18 cellular contexts compared by ENCODE assay signal in the genomic region with DNA sequence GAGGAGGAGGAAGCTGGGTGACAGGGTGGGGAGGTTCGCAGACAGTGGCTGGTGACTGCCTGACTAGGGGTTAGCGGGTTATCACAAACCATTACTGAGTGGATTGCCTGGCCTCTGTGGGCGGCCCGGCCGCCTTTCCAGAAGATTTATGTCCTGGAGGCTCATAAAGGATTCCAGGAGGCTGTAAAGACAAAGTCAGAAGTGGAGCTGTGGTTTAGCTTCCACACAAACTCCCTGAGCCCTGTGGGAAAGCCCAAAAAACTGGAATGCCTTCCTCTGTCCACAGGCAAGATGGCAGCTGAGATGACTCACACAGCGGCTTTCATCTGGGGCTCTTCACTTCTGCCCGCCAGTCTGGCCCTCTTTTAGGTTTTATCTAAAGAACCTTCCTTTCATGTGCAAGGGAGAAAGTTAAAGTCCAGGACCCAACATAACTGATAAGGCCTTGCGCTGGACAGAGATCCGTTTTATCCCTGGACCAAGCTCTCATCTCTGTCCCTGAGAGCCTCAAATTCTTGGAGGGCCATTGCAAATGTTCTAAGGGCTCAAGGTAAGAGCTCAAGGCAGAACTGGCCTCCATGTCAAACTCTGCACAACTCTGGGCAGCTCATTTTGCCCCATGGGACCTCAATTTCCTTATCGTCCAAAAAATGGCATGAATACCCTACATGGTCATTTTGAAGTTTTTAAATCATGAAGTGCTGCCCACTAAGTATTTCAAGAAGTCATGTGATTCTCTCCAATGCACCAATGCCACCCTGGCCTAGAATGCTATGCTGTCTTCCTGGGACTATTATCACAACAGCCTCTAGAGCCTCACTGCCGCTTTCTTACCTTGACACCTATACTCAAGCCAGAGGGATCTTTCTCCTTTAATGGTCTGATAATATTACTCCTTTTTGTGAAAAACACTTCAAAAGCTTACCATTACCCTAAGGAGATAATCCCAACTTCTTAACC.
DNase-seq lines count a peak whose midpoint lies in the region; ATAC-seq, FAIRE-seq and TF ChIP-seq lines count a peak whose summit lies in the region.
"Had no signal": no experiment of that assay in that cellular context is flagged by ENCODE, and none has a peak within 500 bp of the region (broad histone marks: within the 10 kb centered on the region; RNA-seq: fewer than 3 reads in every experiment).

No MANE protein-coding gene starts in this region.

- no peaks in the 10 kb centered on the region for H4K20me1 ChIP-seq in K562 (replicated peaks; ENCODE audit: control insufficient read depth, insufficient read depth, low read length)
- H4K20me1 ChIP-seq: BLaER1 treated with 17β-estradiol and CSF1 and Interleukin-3, amounts not matched to agents 10 nM and 100 nM had no signal

- TF ChIP-seq RAD21 in K562 (CRISPR knock-in tag; conservative IDR thresholded peaks at IDR 0.05 in 1 of 2, IDR thresholded peaks at IDR 0.05 in 1 of 2): peak; percentile 7 to 16; a peak in 2 of 4 replicates

- DNase-seq in A172 (ENCODE audit: low spot score) (peak; percentile 93), HEK293T (ENCODE audit: extremely low spot score) (peak; percentile 12), K562 (ENCODE audit: extremely low read depth in 1 of 4, low spot score in 3 of 4) (peak; percentile 47 to 84 (median 65)), mesenchymal stem cell (peak; percentile 83), HAP-1 (ENCODE audit: low spot score in 2 of 2) (no peak), CD1c-positive myeloid dendritic cell (ENCODE audit: extremely low spot score) (no peak), HT-29 (ENCODE audit: low spot score) (no peak)
- DNase-seq: GDM1; MV-4-11; NCI-H1417; NCI-H187 treated with DMSO at 0.1 percent for 48 hours; NK-92 treated with Interleukin-12 subunit alpha and Interleukin-12 subunit beta, amount 100 ng/mL, for 24 hours; SIG-M5 had no signal

- CTCF ChIA-PET in HEK293T (lab: Yijun Ruan, JAX) (no interaction called here), K562 (lab: Yijun Ruan, JAX; ENCODE audit: low intra/inter-chr PET ratio) (no interaction called here)

- H3K27me3 ChIP-seq in K562 (ENCODE audit: control insufficient read depth in 2 of 2, insufficient read depth in 2 of 2, low read length in 2 of 2) (no peaks in the 10 kb centered on the region), mesenchymal stem cell (ENCODE audit: control insufficient read depth in 1 of 2, insufficient read depth in 1 of 2, low read length in 2 of 2) (no peaks in the 10 kb centered on the region), HAP-1 (ENCODE audit: low read depth) (no peaks in the 10 kb centered on the region)
- H3K27me3 ChIP-seq: BLaER1 treated with 17β-estradiol and CSF1 and Interleukin-3, amounts not matched to agents 10 nM and 100 nM had no signal

- H2AFZ ChIP-seq in K562 (ENCODE audit: low read depth, low read length): peak overlapping the region; percentile 79
- no peak overlapping the region for H2AFZ ChIP-seq in mesenchymal stem cell (ENCODE audit: low read depth, low read length)

- no peak overlapping the region for H4K91ac ChIP-seq in mesenchymal stem cell (ENCODE audit: low read length)

- H3K9ac ChIP-seq in K562 (ENCODE audit: insufficient read depth in 1 of 2, low read depth in 2 of 2, low read length in 2 of 2) (peak overlapping the region; percentile 31 to 53; a peak in 2 of 4 replicates), mesenchymal stem cell (ENCODE audit: low read length) (no peak overlapping the region)
- H3K9ac ChIP-seq: BLaER1 treated with 17β-estradiol and CSF1 and Interleukin-3, amounts not matched to agents 10 nM and 100 nM had no signal

- peak; percentile 93 for FAIRE-seq in K562 (lab: Jason Lieb, UNC)
- FAIRE-seq: A204.1, GM12878, H1 had no signal

- H3K14ac ChIP-seq in mesenchymal stem cell (ENCODE audit: low read length in 2 of 2): no peak overlapping the region

- H3K9me1 ChIP-seq in K562 (ENCODE audit: control insufficient read depth, insufficient read depth, low read length): no peaks in the 10 kb centered on the region

- H3K9me3 ChIP-seq in K562 (replicated peaks; ENCODE audit: control insufficient read depth, insufficient read depth, low read depth, low read length): no peaks in the 10 kb centered on the region
- no peaks in the 10 kb centered on the region for H3K9me3 ChIP-seq in mesenchymal stem cell (ENCODE audit: control insufficient read depth, low read length)
- H3K9me3 ChIP-seq in HAP-1: no peaks in the 10 kb centered on the region

- H3K18ac ChIP-seq in mesenchymal stem cell (ENCODE audit: low read depth in 1 of 2, low read length in 2 of 2): peak overlapping the region; percentile 9 to 11

- H2AK5ac ChIP-seq in mesenchymal stem cell (ENCODE audit: low read length, severe bottlenecking): no peak overlapping the region

- BruUV-seq in K562 (replicated peaks; lab: Mats Ljungman, UMichigan): no TSS peak

- H3K4me2 ChIP-seq in K562 (ENCODE audit: insufficient read depth, low read length): peak overlapping the region; percentile 51
- no peak overlapping the region for H3K4me2 ChIP-seq in mesenchymal stem cell (ENCODE audit: low read length, poor library complexity, severe bottlenecking)
- H3K4me2 ChIP-seq: BLaER1 treated with 17β-estradiol and CSF1 and Interleukin-3, amounts not matched to agents 10 nM and 100 nM had no signal

- POLR2A ChIA-PET in HEK293T (lab: Yijun Ruan, JAX) (no interaction called here), K562 (lab: Yijun Ruan, JAX) (interaction anchor here (0.6 to 3.1 kb wide), 9 partner anchors 9 to 1005 kb away, joined by 3 to 18 read pairs (median 5); no protein-coding TSS in a partner anchor)

- TF ChIP-seq EP300 in K562 (IDR thresholded peaks at IDR 0.05; ENCODE audit: low read length): peak; percentile 76

- TF ChIP-seq POLR2A in K562 (conservative IDR thresholded peaks at IDR 0.05): no peak

- H2BK120ac ChIP-seq in mesenchymal stem cell (ENCODE audit: low read depth, low read length): no peak overlapping the region

- H3K23ac ChIP-seq in mesenchymal stem cell (ENCODE audit: low read length in 2 of 2): no peak overlapping the region

- TF ChIP-seq CTCF in K562 (IDR thresholded peaks at IDR 0.05 in 2 of 3, conservative IDR thresholded peaks at IDR 0.05 in 1 of 3; ENCODE audit: insufficient read depth in 2 of 3, low read depth in 1 of 3, low read length in 3 of 3): no peak

- H3K79me1 ChIP-seq in mesenchymal stem cell (replicated peaks; ENCODE audit: low read length, poor library complexity, severe bottlenecking): no peaks in the 10 kb centered on the region

- no peaks in the 10 kb centered on the region for H3K36me3 ChIP-seq in K562 (ENCODE audit: control insufficient read depth, insufficient read depth, low read length)
- peaks cover 0 to 35% of the 10 kb centered on the region in 2 experiments for H3K36me3 ChIP-seq in mesenchymal stem cell (ENCODE audit: control insufficient read depth in 1 of 2, insufficient read depth in 2 of 2, low read depth in 1 of 2, low read length in 2 of 2)
- H3K36me3 ChIP-seq in HAP-1 (replicated peaks): no peaks in the 10 kb centered on the region

- ATAC-seq in K562: peak; percentile 93
- ATAC-seq in GM21360 (IDR thresholded peaks at IDR 0.05; ENCODE audit: unreplicated experiment): no peak
- ATAC-seq: GM12878 had no signal

- no peak overlapping the region for H2BK12ac ChIP-seq in mesenchymal stem cell (ENCODE audit: low read length in 2 of 2)

- H2BK5ac ChIP-seq in mesenchymal stem cell (ENCODE audit: low read depth, low read length, poor library complexity, severe bottlenecking): no peak overlapping the region

- no peaks in the 10 kb centered on the region for H3K79me2 ChIP-seq in K562 (ENCODE audit: control insufficient read depth, insufficient read depth, low read length)

- H4K8ac ChIP-seq in mesenchymal stem cell (ENCODE audit: low read length): no peak overlapping the region

- no peak overlapping the region for H3K4ac ChIP-seq in mesenchymal stem cell (ENCODE audit: low read depth in 1 of 2, low read length in 2 of 2)

- no peak overlapping the region for H2BK15ac ChIP-seq in mesenchymal stem cell (ENCODE audit: low read depth, poor library complexity, severe bottlenecking)

- WGBS in K562 (ENCODE audit: insufficient coverage, low coverage, missing lambda C conversion rate): 7% methylated on average over 10 of the region's 11 CpGs
- WGBS in mesenchymal stem cell: 33% methylated on average over 10 of the region's 11 CpGs

- H3K4me1 ChIP-seq in K562 (replicated peaks in 1 of 2; ENCODE audit: control insufficient read depth in 2 of 2, insufficient read depth in 2 of 2, low read length in 2 of 2) (peaks cover 8 to 19% of the 10 kb centered on the region in 2 experiments; a peak in 4 of 5 replicates), mesenchymal stem cell (ENCODE audit: control insufficient read depth, insufficient read depth, low read depth, low read length) (no peaks in the 10 kb centered on the region), HAP-1 (no peaks in the 10 kb centered on the region; the same call in 1 of the 2 replicates)
- H3K4me1 ChIP-seq: BLaER1 treated with 17β-estradiol and CSF1 and Interleukin-3, amounts not matched to agents 10 nM and 100 nM had no signal

- H3K27ac ChIP-seq in K562 (ENCODE audit: extremely low read depth, low read depth, low read length) (peak overlapping the region; percentile 80), mesenchymal stem cell (ENCODE audit: low read length, poor library complexity, severe bottlenecking) (no peak overlapping the region)
- H3K27ac ChIP-seq: BLaER1 treated with 17β-estradiol and CSF1 and Interleukin-3, amounts not matched to agents 10 nM and 100 nM had no signal

- in situ Hi-C loops in K562 (cut with MboI): no loop called here
- in situ Hi-C loops in HAP-1 (cut with MboI; ENCODE audit: low sequenced_read_pairs): no loop called here

- no peak overlapping the region for H3K4me3 ChIP-seq in K562
- no peak overlapping the region for H3K4me3 ChIP-seq in mesenchymal stem cell (ENCODE audit: insufficient read depth in 1 of 2, low read depth in 1 of 2, low read length in 2 of 2)
- no peak overlapping the region for H3K4me3 ChIP-seq in HAP-1
- H3K4me3 ChIP-seq: BLaER1 treated with 17β-estradiol and CSF1 and Interleukin-3, amounts not matched to agents 10 nM and 100 nM; GM12878 had no signal

- intact Hi-C loops in K562 (cut with micrococcal nuclease): loop anchor here (1.0 to 5.0 kb wide), 4 partner anchors 15 to 80 kb away; no protein-coding TSS in a partner anchor

TF ChIP-seq in HEK293T, 16 proteins besides CTCF, POLR2A, EP300 and RAD21 (continues in another document):
- TF ChIP-seq LEF1 (IDR thresholded peaks at IDR 0.05; ENCODE audit: borderline replicate concordance): no peak
- no peak for TF ChIP-seq SP1 (IDR thresholded peaks at IDR 0.05)
- TF ChIP-seq FOXA1 (IDR thresholded peaks at IDR 0.05): no peak
- no peak for TF ChIP-seq ELF4 (IDR thresholded peaks at IDR 0.05)
- TF ChIP-seq L3MBTL2 (conservative IDR thresholded peaks at IDR 0.05): no peak
- no peak for TF ChIP-seq ZNF384 (IDR thresholded peaks at IDR 0.05)
- no peak for TF ChIP-seq ARNT (IDR thresholded peaks at IDR 0.05)

Comparison
In these comparisons a context has a peak if more than half of its experiments do, and no peak if none do; other contexts are left out.
1. DNase-seq: peak in A172 (single experiment), HEK293T (single experiment), K562 (4 of 4) and mesenchymal stem cell (single experiment); none in HAP-1 (0 of 2), CD1c-positive myeloid dendritic cell (single experiment) and HT-29 (single experiment).